ENCODE assay signal across 1 cellular context in the genomic region with DNA sequence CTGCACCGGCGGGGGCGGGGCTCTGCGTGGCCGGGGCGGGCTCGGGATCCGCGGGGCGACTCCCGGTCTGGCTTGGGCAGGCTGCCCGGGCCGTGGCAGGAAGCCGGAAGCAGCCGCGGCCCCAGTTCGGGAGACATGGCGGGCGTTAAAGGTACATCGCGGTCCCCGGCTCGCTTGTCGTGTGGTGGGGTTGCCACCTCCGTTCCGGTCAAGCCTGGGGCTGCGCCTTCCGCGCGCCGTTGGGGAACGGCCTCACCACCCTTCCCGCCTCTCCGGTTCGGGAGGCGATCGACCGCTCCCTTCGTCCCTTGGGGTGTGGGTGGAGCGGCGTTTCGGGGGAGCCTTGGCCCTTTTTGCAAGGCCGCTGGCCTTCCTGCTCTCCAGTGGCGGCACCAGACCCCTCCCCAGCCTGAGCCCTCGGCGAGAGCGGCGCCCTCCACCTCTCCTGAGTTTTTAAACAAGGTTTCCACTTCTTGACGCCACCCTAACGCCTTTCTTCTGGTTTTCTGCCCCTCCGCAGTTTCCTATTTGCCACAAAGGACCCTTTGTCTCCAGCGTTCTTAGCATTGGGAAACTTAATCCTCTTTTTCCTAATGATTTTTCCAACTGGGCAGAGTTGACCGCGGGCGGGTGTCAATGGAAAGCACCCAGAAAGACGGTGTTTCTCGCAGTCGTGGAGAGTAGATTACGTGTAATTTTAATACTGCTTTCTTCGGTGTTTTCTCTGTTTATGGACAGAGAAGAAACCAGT.
TF ChIP-seq lines count a peak whose summit lies in the region.

A gene with protein sequence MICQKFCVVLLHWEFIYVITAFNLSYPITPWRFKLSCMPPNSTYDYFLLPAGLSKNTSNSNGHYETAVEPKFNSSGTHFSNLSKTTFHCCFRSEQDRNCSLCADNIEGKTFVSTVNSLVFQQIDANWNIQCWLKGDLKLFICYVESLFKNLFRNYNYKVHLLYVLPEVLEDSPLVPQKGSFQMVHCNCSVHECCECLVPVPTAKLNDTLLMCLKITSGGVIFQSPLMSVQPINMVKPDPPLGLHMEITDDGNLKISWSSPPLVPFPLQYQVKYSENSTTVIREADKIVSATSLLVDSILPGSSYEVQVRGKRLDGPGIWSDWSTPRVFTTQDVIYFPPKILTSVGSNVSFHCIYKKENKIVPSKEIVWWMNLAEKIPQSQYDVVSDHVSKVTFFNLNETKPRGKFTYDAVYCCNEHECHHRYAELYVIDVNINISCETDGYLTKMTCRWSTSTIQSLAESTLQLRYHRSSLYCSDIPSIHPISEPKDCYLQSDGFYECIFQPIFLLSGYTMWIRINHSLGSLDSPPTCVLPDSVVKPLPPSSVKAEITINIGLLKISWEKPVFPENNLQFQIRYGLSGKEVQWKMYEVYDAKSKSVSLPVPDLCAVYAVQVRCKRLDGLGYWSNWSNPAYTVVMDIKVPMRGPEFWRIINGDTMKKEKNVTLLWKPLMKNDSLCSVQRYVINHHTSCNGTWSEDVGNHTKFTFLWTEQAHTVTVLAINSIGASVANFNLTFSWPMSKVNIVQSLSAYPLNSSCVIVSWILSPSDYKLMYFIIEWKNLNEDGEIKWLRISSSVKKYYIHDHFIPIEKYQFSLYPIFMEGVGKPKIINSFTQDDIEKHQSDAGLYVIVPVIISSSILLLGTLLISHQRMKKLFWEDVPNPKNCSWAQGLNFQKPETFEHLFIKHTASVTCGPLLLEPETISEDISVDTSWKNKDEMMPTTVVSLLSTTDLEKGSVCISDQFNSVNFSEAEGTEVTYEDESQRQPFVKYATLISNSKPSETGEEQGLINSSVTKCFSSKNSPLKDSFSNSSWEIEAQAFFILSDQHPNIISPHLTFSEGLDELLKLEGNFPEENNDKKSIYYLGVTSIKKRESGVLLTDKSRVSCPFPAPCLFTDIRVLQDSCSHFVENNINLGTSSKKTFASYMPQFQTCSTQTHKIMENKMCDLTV (plus strand): TSS at position 79 of the 751 bp plus-strand sequence. CDS start 144,898 bp downstream, outside the sequence.
A gene with protein sequence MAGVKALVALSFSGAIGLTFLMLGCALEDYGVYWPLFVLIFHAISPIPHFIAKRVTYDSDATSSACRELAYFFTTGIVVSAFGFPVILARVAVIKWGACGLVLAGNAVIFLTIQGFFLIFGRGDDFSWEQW (plus strand): TSS at position 79 of the 751 bp plus-strand sequence. CDS start 57 bp downstream, at position 136.

TF ChIP-seq in HepG2, 621 proteins besides CTCF, POLR2A, EP300 and RAD21 (continued from another document and continues in another):
- TF ChIP-seq, protein P1, sequence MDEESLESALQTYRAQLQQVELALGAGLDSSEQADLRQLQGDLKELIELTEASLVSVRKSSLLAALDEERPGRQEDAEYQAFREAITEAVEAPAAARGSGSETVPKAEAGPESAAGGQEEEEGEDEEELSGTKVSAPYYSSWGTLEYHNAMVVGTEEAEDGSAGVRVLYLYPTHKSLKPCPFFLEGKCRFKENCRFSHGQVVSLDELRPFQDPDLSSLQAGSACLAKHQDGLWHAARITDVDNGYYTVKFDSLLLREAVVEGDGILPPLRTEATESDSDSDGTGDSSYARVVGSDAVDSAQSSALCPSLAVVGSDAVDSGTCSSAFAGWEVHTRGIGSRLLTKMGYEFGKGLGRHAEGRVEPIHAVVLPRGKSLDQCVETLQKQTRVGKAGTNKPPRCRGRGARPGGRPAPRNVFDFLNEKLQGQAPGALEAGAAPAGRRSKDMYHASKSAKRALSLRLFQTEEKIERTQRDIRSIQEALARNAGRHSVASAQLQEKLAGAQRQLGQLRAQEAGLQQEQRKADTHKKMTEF (CRISPR knock-in tag; IDR thresholded peaks at IDR 0.05): peak; percentile 80; the same call in 1 of the 2 replicates
- peak; percentile 61; the same call in 1 of the 2 replicates for TF ChIP-seq SAFB2 (CRISPR knock-in tag; IDR thresholded peaks at IDR 0.05; ENCODE audit: borderline replicate concordance, low read depth)
- TF ChIP-seq SRSF1 (optimal IDR thresholded peaks at IDR 0.05; ENCODE audit: low read depth, low read length): no peak
- peak; percentile 94 for TF ChIP-seq ZBTB7A (CRISPR knock-in tag; IDR thresholded peaks at IDR 0.05)
- peak; percentile 75; the same call in 1 of the 2 replicates for TF ChIP-seq HOXD1 (CRISPR knock-in tag; IDR thresholded peaks at IDR 0.05)
- TF ChIP-seq ZNF841 (CRISPR knock-in tag; IDR thresholded peaks at IDR 0.05; ENCODE audit: borderline replicate concordance): no peak
- TF ChIP-seq, protein P2, sequence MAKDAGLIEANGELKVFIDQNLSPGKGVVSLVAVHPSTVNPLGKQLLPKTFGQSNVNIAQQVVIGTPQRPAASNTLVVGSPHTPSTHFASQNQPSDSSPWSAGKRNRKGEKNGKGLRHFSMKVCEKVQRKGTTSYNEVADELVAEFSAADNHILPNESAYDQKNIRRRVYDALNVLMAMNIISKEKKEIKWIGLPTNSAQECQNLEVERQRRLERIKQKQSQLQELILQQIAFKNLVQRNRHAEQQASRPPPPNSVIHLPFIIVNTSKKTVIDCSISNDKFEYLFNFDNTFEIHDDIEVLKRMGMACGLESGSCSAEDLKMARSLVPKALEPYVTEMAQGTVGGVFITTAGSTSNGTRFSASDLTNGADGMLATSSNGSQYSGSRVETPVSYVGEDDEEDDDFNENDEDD (CRISPR knock-in tag; IDR thresholded peaks at IDR 0.05; ENCODE audit: borderline replicate concordance): peak; percentile 59; the same call in 1 of the 2 replicates
- peak; percentile 39; the same call in 1 of the 2 replicates for TF ChIP-seq ZBTB7B (CRISPR knock-in tag; IDR thresholded peaks at IDR 0.05)
- no peak for TF ChIP-seq U2AF1 (optimal IDR thresholded peaks at IDR 0.05; ENCODE audit: low read depth, low read length)
- no peak for TF ChIP-seq CENPX (CRISPR knock-in tag; IDR thresholded peaks at IDR 0.05)
- TF ChIP-seq NFKB2 (CRISPR knock-in tag; IDR thresholded peaks at IDR 0.05; ENCODE audit: borderline replicate concordance): peak; percentile 72; the same call in 1 of the 2 replicates
- peak; percentile 88 for TF ChIP-seq KMT2B (CRISPR knock-in tag; IDR thresholded peaks at IDR 0.05)
- no peak for TF ChIP-seq GTF3A (CRISPR knock-in tag; conservative IDR thresholded peaks at IDR 0.05)
- TF ChIP-seq, protein P3, sequence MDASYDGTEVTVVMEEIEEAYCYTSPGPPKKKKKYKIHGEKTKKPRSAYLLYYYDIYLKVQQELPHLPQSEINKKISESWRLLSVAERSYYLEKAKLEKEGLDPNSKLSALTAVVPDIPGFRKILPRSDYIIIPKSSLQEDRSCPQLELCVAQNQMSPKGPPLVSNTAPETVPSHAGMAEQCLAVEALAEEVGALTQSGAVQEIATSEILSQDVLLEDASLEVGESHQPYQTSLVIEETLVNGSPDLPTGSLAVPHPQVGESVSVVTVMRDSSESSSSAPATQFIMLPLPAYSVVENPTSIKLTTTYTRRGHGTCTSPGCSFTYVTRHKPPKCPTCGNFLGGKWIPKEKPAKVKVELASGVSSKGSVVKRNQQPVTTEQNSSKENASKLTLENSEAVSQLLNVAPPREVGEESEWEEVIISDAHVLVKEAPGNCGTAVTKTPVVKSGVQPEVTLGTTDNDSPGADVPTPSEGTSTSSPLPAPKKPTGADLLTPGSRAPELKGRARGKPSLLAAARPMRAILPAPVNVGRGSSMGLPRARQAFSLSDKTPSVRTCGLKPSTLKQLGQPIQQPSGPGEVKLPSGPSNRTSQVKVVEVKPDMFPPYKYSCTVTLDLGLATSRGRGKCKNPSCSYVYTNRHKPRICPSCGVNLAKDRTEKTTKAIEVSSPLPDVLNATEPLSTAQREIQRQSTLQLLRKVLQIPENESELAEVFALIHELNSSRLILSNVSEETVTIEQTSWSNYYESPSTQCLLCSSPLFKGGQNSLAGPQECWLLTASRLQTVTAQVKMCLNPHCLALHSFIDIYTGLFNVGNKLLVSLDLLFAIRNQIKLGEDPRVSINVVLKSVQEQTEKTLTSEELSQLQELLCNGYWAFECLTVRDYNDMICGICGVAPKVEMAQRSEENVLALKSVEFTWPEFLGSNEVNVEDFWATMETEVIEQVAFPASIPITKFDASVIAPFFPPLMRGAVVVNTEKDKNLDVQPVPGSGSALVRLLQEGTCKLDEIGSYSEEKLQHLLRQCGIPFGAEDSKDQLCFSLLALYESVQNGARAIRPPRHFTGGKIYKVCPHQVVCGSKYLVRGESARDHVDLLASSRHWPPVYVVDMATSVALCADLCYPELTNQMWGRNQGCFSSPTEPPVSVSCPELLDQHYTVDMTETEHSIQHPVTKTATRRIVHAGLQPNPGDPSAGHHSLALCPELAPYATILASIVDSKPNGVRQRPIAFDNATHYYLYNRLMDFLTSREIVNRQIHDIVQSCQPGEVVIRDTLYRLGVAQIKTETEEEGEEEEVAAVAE (CRISPR knock-in tag; IDR thresholded peaks at IDR 0.05; ENCODE audit: borderline replicate concordance): peak; percentile 41; the same call in 1 of the 2 replicates
- TF ChIP-seq ZC3H13 (CRISPR knock-in tag; IDR thresholded peaks at IDR 0.05): 0 out of 2 replicates have a peak, but pooled peaks have one; percentile 62
- TF ChIP-seq, protein P4, sequence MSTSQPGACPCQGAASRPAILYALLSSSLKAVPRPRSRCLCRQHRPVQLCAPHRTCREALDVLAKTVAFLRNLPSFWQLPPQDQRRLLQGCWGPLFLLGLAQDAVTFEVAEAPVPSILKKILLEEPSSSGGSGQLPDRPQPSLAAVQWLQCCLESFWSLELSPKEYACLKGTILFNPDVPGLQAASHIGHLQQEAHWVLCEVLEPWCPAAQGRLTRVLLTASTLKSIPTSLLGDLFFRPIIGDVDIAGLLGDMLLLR (CRISPR knock-in tag; IDR thresholded peaks at IDR 0.05): no peak
- TF ChIP-seq ZNF720 (CRISPR knock-in tag; IDR thresholded peaks at IDR 0.05): no peak
- TF ChIP-seq SKI (IDR thresholded peaks at IDR 0.05; ENCODE audit: partially characterized antibody): no peak
- TF ChIP-seq, protein P5, sequence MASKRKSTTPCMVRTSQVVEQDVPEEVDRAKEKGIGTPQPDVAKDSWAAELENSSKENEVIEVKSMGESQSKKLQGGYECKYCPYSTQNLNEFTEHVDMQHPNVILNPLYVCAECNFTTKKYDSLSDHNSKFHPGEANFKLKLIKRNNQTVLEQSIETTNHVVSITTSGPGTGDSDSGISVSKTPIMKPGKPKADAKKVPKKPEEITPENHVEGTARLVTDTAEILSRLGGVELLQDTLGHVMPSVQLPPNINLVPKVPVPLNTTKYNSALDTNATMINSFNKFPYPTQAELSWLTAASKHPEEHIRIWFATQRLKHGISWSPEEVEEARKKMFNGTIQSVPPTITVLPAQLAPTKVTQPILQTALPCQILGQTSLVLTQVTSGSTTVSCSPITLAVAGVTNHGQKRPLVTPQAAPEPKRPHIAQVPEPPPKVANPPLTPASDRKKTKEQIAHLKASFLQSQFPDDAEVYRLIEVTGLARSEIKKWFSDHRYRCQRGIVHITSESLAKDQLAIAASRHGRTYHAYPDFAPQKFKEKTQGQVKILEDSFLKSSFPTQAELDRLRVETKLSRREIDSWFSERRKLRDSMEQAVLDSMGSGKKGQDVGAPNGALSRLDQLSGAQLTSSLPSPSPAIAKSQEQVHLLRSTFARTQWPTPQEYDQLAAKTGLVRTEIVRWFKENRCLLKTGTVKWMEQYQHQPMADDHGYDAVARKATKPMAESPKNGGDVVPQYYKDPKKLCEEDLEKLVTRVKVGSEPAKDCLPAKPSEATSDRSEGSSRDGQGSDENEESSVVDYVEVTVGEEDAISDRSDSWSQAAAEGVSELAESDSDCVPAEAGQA (IDR thresholded peaks at IDR 0.05; ENCODE audit: low read depth): 0 out of 2 replicates have a peak, but pooled peaks have one; percentile 19
- TF ChIP-seq, protein P5 (CRISPR knock-in tag; IDR thresholded peaks at IDR 0.05; ENCODE audit: borderline replicate concordance): no peak
- peak; percentile 81; the same call in 1 of the 2 replicates for TF ChIP-seq ATAD3A (CRISPR knock-in tag; IDR thresholded peaks at IDR 0.05)
- no peak for TF ChIP-seq PRPF4 (IDR thresholded peaks at IDR 0.05; ENCODE audit: low read depth, low read length, poor library complexity, severe bottlenecking)
- TF ChIP-seq FOSL1 (CRISPR knock-in tag; IDR thresholded peaks at IDR 0.05; ENCODE audit: borderline replicate concordance): no peak
- no peak for TF ChIP-seq ZNF660 (CRISPR knock-in tag; IDR thresholded peaks at IDR 0.05; ENCODE audit: borderline replicate concordance, low read depth)
- peak; percentile 78 for TF ChIP-seq FOXO1 (CRISPR knock-in tag; IDR thresholded peaks at IDR 0.05)
- no peak for TF ChIP-seq ZNF329 (CRISPR knock-in tag; IDR thresholded peaks at IDR 0.05; ENCODE audit: low read depth)
- TF ChIP-seq GATAD1 (CRISPR knock-in tag; IDR thresholded peaks at IDR 0.05): peak; percentile 77
- peak; percentile 58; the same call in 1 of the 2 replicates for TF ChIP-seq HOXA5 (CRISPR knock-in tag; IDR thresholded peaks at IDR 0.05)
- TF ChIP-seq FOXP1 (IDR thresholded peaks at IDR 0.05): no peak
- no peak for TF ChIP-seq FOXP1 (CRISPR knock-in tag; IDR thresholded peaks at IDR 0.05)
- peak; percentile 58; the same call in 1 of the 2 replicates for TF ChIP-seq EED (CRISPR knock-in tag; IDR thresholded peaks at IDR 0.05)
- TF ChIP-seq HNF4G (IDR thresholded peaks at IDR 0.05; ENCODE audit: borderline replicate concordance, low read depth, low read length): no peak
- TF ChIP-seq HNF4G (CRISPR knock-in tag; IDR thresholded peaks at IDR 0.05; ENCODE audit: borderline replicate concordance, low read depth): no peak
- TF ChIP-seq SOX5 (CRISPR knock-in tag; IDR thresholded peaks at IDR 0.05; ENCODE audit: borderline replicate concordance): peak; percentile 19; the same call in 1 of the 2 replicates
